ENCODE assay signal across 20 cellular contexts in the genomic region with DNA sequence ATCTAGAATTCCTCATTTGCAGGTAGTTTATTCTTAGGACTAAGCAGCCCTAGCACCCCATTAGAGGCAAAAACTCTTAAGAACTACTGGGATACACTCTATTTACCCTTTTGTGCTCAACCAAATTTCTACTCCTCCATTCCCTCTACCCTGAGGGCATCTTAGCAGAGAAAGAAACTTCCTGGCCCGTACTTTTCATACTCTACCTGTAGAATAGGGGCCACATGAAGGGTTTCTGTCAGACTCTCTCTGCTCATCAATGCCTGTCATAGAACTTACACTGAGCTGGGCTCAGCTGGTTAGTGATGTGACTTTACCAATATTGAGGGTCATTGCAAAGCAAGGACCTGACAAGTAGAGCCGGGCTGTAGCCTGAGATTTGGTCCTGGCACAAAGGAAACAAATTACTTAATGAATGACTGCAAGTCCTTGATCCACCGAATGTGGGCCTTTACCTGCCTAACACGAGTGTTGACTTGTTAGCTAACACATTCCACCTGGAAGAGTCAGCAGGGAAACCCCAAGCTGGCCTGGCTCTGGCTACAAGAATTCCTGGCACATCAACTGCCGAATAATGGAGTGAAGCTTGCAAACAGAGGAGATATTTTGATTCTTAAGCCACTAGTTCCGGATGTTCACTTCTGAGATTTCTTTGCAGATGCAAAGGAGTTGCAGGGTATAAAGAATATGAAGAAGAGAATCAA.
A peak's percentile ranks its signal among the peaks of the same experiment; 100 is the strongest.
DNase-seq lines count a peak whose midpoint lies in the region; ATAC-seq and TF ChIP-seq lines count a peak whose summit lies in the region.
"Had no signal": no experiment of that assay in that cellular context is flagged by ENCODE, and none has a peak within 500 bp of the region (broad histone marks: within the 10 kb centered on the region; RNA-seq: fewer than 3 reads in every experiment).

No MANE protein-coding gene starts in this region.

- DNase-seq in A172 (ENCODE audit: low spot score): peak; percentile 10
- peak; percentile 65 for DNase-seq in PC-3
- DNase-seq in epithelial cell of prostate (ENCODE audit: low read depth, low spot score): peak; percentile 95
- peak; percentile 38 for DNase-seq in lung (ENCODE audit: low spot score)
- no peak for DNase-seq in DMS114 treated with DMSO at 0.1 percent for 48 hours (lab: John Stamatoyannopoulos, UW; ENCODE audit: unreplicated experiment)
- no peak for DNase-seq in aorta
- DNase-seq: 8988T; activated CD4-positive, alpha-beta T cell treated with anti-CD3 and anti-CD28 coated beads for 1 hour; C1 segment of cervical spinal cord; DND-41; effector memory CD4-positive, alpha-beta T cell; H9; naive B cell; NCI-H187; NCI-H510A treated with DMSO at 0.1 percent for 48 hours; ovary; tibial artery had no signal

- peaks cover 9% of the 10 kb centered on the region for H3K4me1 ChIP-seq in PC-3 (ENCODE audit: insufficient read depth, low read length)
- H3K4me1 ChIP-seq in lung (ENCODE audit: control insufficient read depth in 2 of 2, insufficient read depth in 2 of 2, low read length in 2 of 2): peaks cover 0 to 4% of the 10 kb centered on the region in 2 donors
- H3K4me1 ChIP-seq in aorta (ENCODE audit: control insufficient read depth in 1 of 2, insufficient read depth in 2 of 2, low read length in 2 of 2): peaks cover 0 to 2% of the 10 kb centered on the region in 2 donors

- no peak overlapping the region for H3K9ac ChIP-seq in PC-3 (ENCODE audit: low read length)

- peak; percentile 54 for ATAC-seq in PC-3
- ATAC-seq in lung (ENCODE audit: insufficient read depth, low FRiP score): peak; percentile 66
- ATAC-seq in HG03196 (IDR thresholded peaks at IDR 0.05; ENCODE audit: unreplicated experiment): no peak
- no peak for ATAC-seq in aorta (ENCODE audit: low FRiP score)
- no peak for ATAC-seq in GM21619 (IDR thresholded peaks at IDR 0.05; ENCODE audit: unreplicated experiment)
- ATAC-seq: activated T-helper 17 cell treated with anti-CD3 and anti-CD28 coated beads, Interleukin-2, amount 50 U/mL, for 72 hours had no signal

- no TSS peak for BruUV-seq in PC-3 (replicated peaks; lab: Mats Ljungman, UMichigan)

- H3K4me3 ChIP-seq in PC-3 (ENCODE audit: low read length): no peak overlapping the region
- H3K4me3 ChIP-seq in lung: no peak overlapping the region
- no peak overlapping the region for H3K4me3 ChIP-seq in aorta (ENCODE audit: low read length in 2 of 2)
- H3K4me3 ChIP-seq: ovary, tibial artery had no signal

- 64 to 75% methylated on average over 6 of the region's 6 CpGs for WGBS in lung, 2 donors
- WGBS in aorta, 2 donors: 35 to 37% methylated on average over 6 of the region's 6 CpGs

- H4K20me1 ChIP-seq in PC-3 (ENCODE audit: low read length): no peaks in the 10 kb centered on the region

- no peaks in the 10 kb centered on the region for H3F3A ChIP-seq in PC-3 (ENCODE audit: low read length, unreplicated experiment)

- no peaks in the 10 kb centered on the region for H3K9me2 ChIP-seq in PC-3 (replicated peaks; ENCODE audit: low read length)

- CTCF ChIA-PET in PC-3 (lab: Charles Lee): no interaction called here

- no peak overlapping the region for H3K4me2 ChIP-seq in PC-3 (ENCODE audit: low read length)

- H3K27me3 ChIP-seq in PC-3 (ENCODE audit: low read length) (no peaks in the 10 kb centered on the region), lung (ENCODE audit: control insufficient read depth, insufficient read depth) (no peaks in the 10 kb centered on the region), aorta (ENCODE audit: control insufficient read depth in 1 of 2, insufficient read depth in 2 of 2, low read length in 1 of 2) (no peaks in the 10 kb centered on the region)
- H3K27me3 ChIP-seq: ovary, tibial artery had no signal

- intact Hi-C loops in PC-3 (cut with micrococcal nuclease): no loop called here
- intact Hi-C loops in aorta (cut with DNase I): no loop called here

- H2AFZ ChIP-seq in PC-3 (ENCODE audit: low read length): peak overlapping the region; percentile 64

- H3K36me3 ChIP-seq in PC-3 (ENCODE audit: low read depth, low read length): no peaks in the 10 kb centered on the region
- no peaks in the 10 kb centered on the region for H3K36me3 ChIP-seq in lung (ENCODE audit: control insufficient read depth in 2 of 2, insufficient read depth in 2 of 2, low read length in 2 of 2)
- H3K36me3 ChIP-seq in aorta (ENCODE audit: control insufficient read depth in 1 of 2, insufficient read depth in 2 of 2, low read length in 1 of 2): no peaks in the 10 kb centered on the region
- H3K36me3 ChIP-seq: ovary, tibial artery had no signal

- H3K27ac ChIP-seq in PC-3 (ENCODE audit: low read length) (no peak overlapping the region), epithelial cell of prostate (peak overlapping the region; percentile 91), lung (ENCODE audit: low read depth in 1 of 2, low read length in 1 of 2) (no peak overlapping the region), aorta (ENCODE audit: low read depth in 1 of 2, low read length in 2 of 2) (no peak overlapping the region)
- H3K27ac ChIP-seq: ovary, tibial artery had no signal

- H3K9me3 ChIP-seq in PC-3 (ENCODE audit: low read length): no peaks in the 10 kb centered on the region
- no peaks in the 10 kb centered on the region for H3K9me3 ChIP-seq in lung (ENCODE audit: control insufficient read depth in 2 of 2, insufficient read depth in 1 of 2, low read length in 1 of 2)
- no peaks in the 10 kb centered on the region for H3K9me3 ChIP-seq in aorta (ENCODE audit: control insufficient read depth, low read length)
- H3K9me3 ChIP-seq: ovary, tibial artery had no signal

- no peaks in the 10 kb centered on the region for H3K79me2 ChIP-seq in PC-3 (ENCODE audit: low read length)

- POLR2A ChIA-PET in PC-3 (lab: Charles Lee; ENCODE audit: unreplicated experiment): no interaction called here

- TF ChIP-seq CTCF in PC-3 (conservative IDR thresholded peaks at IDR 0.05; ENCODE audit: low read depth, low read length): no peak
- TF ChIP-seq CTCF in lung (IDR thresholded peaks at IDR 0.05; ENCODE audit: control extremely low read depth, extremely low read depth): no peak

Comparison
In these comparisons a context has a peak if more than half of its experiments do, and no peak if none do; other contexts are left out.
1. DNase-seq: peak in A172 (single experiment), PC-3 (single experiment), epithelial cell of prostate (single experiment) and lung (single experiment); none in DMS114 treated with DMSO at 0.1 percent for 48 hours (single experiment) and aorta (0 of 2).
2. ATAC-seq: peak in PC-3 (single experiment) and lung (single experiment); none in HG03196 (single experiment), aorta (single experiment) and GM21619 (single experiment).